Comparison of ENCODE assay signal across 14 cellular contexts in genomic region chr2:191109888-191110287, GRCh38. TPM values are rescaled to one million over a fixed set of nuclear protein-coding genes. Genes with fewer than 3 reads are reported as not detected.
A peak's percentile ranks its signal among the peaks of the same experiment; 100 is the strongest.
DNase-seq lines count a peak whose midpoint lies in the region; ATAC-seq and TF ChIP-seq lines count a peak whose summit lies in the region.
"Had no signal": no experiment of that assay in that cellular context is flagged by ENCODE, and none has a peak within 500 bp of the region (broad histone marks: within the 10 kb centered on the region; RNA-seq: fewer than 3 reads in every experiment).

No MANE protein-coding gene starts in this region.

- no peak overlapping the region for H3K4me3 ChIP-seq in mammary epithelial cell (replicated peaks in 1 of 3; ENCODE audit: insufficient read depth in 1 of 3, low read depth in 2 of 3, low read length in 3 of 3)
- H3K4me3 ChIP-seq: pancreas had no signal

- WGBS in mammary epithelial cell (ENCODE audit: low coverage, missing lambda C conversion rate), result 100% methylated on average over 2 of the region's 2 CpGs

- H3K4me2 ChIP-seq in mammary epithelial cell (ENCODE audit: insufficient read depth, low read depth, low read length), result no peak overlapping the region

- no peak for TF ChIP-seq CTCF in mammary epithelial cell (conservative IDR thresholded peaks at IDR 0.05 in 1 of 2, IDR thresholded peaks at IDR 0.05 in 1 of 2; ENCODE audit: extremely low read depth in 1 of 2, insufficient read depth in 1 of 2, low read depth in 1 of 2, low read length in 2 of 2)

- peaks cover 56% of the 10 kb centered on the region for H3K4me1 Mint-ChIP-seq in activated CD4-positive, alpha-beta T cell treated with anti-CD3 and anti-CD28 coated beads, Interleukin-2, amount 10 ng/mL, durations not matched to agents 24 days and 14 days
- H3K4me1 Mint-ChIP-seq in activated T-helper 2 cell treated with anti-CD3 and anti-CD28 coated beads, Interferon-gamma antibody, Interleukin-2, Interleukin-4, amounts not matched to agents 10 μg/mL and 5 μg/mL and 100 μg/mL, durations not matched to agents 14 hours and 24 hours and 36 hours (ENCODE audit: low read depth), result peaks cover 69% of the 10 kb centered on the region

- no peak for DNase-seq in activated CD4-positive, alpha-beta T cell treated with anti-CD3 and anti-CD28 coated beads, Interleukin-2, amount 10 ng/mL, durations not matched to agents 24 days and 14 days
- DNase-seq in activated CD4-positive, alpha-beta T cell treated with anti-CD3 and anti-CD28 coated beads, Interleukin-2, amount 50 U/mL, for 1 hour, result no peak
- DNase-seq in activated T-helper 2 cell treated with anti-CD3 and anti-CD28 coated beads, Interferon-gamma antibody, Interleukin-2, Interleukin-4, amounts not matched to agents 10 μg/mL and 5 μg/mL and 100 μg/mL, durations not matched to agents 14 hours and 24 hours and 36 hours (ENCODE audit: low spot score), result no peak
- peak in 2 of 3 experiments; percentile 28 to 49 for DNase-seq in stimulated activated CD4-positive, alpha-beta T cell treated with anti-CD3 and anti-CD28 coated beads, TNF-alpha, amount 100 ng/mL, for 24 hours (ENCODE audit: low read depth in 3 of 3)
- DNase-seq in NCI-H748 (lab: John Stamatoyannopoulos, UW; ENCODE audit: unreplicated experiment), result no peak
- no peak for DNase-seq in mammary epithelial cell
- DNase-seq: activated CD8-positive, alpha-beta memory T cell treated with anti-CD3 and anti-CD28 coated beads, Interleukin-2, amount 10 ng/mL, durations not matched to agents 7 days and 5 days; cortex of kidney; left cardiac atrium; NCI-H1048; NK-92 treated with Interleukin-12 subunit alpha and Interleukin-12 subunit beta, amount 100 ng/mL, for 24 hours; pancreas had no signal

- no peaks in the 10 kb centered on the region for H3K9me3 ChIP-seq in mammary epithelial cell (replicated peaks; ENCODE audit: insufficient read depth, low read length)
- H3K9me3 ChIP-seq: pancreas had no signal

- H3K27ac ChIP-seq in mammary epithelial cell (ENCODE audit: insufficient read depth, low read depth, low read length), result no peak overlapping the region
- H3K27ac ChIP-seq: pancreas had no signal

- in situ Hi-C loops in mammary epithelial cell (cut with MboI; ENCODE audit: low sequenced_read_pairs in 2 of 2), result no loop called here

- BruUV-seq in mammary epithelial cell (replicated peaks; lab: Mats Ljungman, UMichigan), result no TSS peak

- intact Hi-C loops in activated CD4-positive, alpha-beta T cell treated with anti-CD3 and anti-CD28 coated beads, Interleukin-2, amount 10 ng/mL, durations not matched to agents 24 days and 14 days (cut with micrococcal nuclease), result loop anchor here (2.0 to 10.0 kb wide), 2 partner anchors 17 to 435 kb away; no protein-coding TSS in a partner anchor
- intact Hi-C loops in activated T-helper 2 cell treated with anti-CD3 and anti-CD28 coated beads, Interferon-gamma antibody, Interleukin-2, Interleukin-4, amounts not matched to agents 10 μg/mL and 5 μg/mL and 100 μg/mL, durations not matched to agents 14 hours and 24 hours and 36 hours (cut with micrococcal nuclease), result loop anchor here (5.0 kb wide), 2 partner anchors 228 to 268 kb away; partner anchors contain the start of gene GLS
- intact Hi-C loops in mammary epithelial cell (cut with micrococcal nuclease), result no loop called here

- H3K9me3 Mint-ChIP-seq in activated CD4-positive, alpha-beta T cell treated with anti-CD3 and anti-CD28 coated beads, Interleukin-2, amount 10 ng/mL, durations not matched to agents 24 days and 14 days, result peaks cover 3% of the 10 kb centered on the region
- no peaks in the 10 kb centered on the region for H3K9me3 Mint-ChIP-seq in activated T-helper 2 cell treated with anti-CD3 and anti-CD28 coated beads, Interferon-gamma antibody, Interleukin-2, Interleukin-4, amounts not matched to agents 10 μg/mL and 5 μg/mL and 100 μg/mL, durations not matched to agents 14 hours and 24 hours and 36 hours

- H3K9ac ChIP-seq in mammary epithelial cell (ENCODE audit: insufficient read depth, low read length), result no peak overlapping the region

- peak overlapping the region; percentile 40 for H3K4me3 Mint-ChIP-seq in activated CD4-positive, alpha-beta T cell treated with anti-CD3 and anti-CD28 coated beads, Interleukin-2, amount 10 ng/mL, durations not matched to agents 24 days and 14 days
- H3K4me3 Mint-ChIP-seq in activated T-helper 2 cell treated with anti-CD3 and anti-CD28 coated beads, Interferon-gamma antibody, Interleukin-2, Interleukin-4, amounts not matched to agents 10 μg/mL and 5 μg/mL and 100 μg/mL, durations not matched to agents 14 hours and 24 hours and 36 hours (ENCODE audit: low read depth), result peak overlapping the region; percentile 9
- H3K4me3 Mint-ChIP-seq: activated CD8-positive, alpha-beta memory T cell treated with anti-CD3 and anti-CD28 coated beads, Interleukin-2, amount 10 ng/mL, durations not matched to agents 7 days and 5 days had no signal

- peak overlapping the region; percentile 85 for H3K27ac Mint-ChIP-seq in activated CD4-positive, alpha-beta T cell treated with anti-CD3 and anti-CD28 coated beads, Interleukin-2, amount 10 ng/mL, durations not matched to agents 24 days and 14 days
- peak overlapping the region; percentile 76 for H3K27ac Mint-ChIP-seq in activated T-helper 2 cell treated with anti-CD3 and anti-CD28 coated beads, Interferon-gamma antibody, Interleukin-2, Interleukin-4, amounts not matched to agents 10 μg/mL and 5 μg/mL and 100 μg/mL, durations not matched to agents 14 hours and 24 hours and 36 hours
- H3K27ac Mint-ChIP-seq: activated CD8-positive, alpha-beta memory T cell treated with anti-CD3 and anti-CD28 coated beads, Interleukin-2, amount 10 ng/mL, durations not matched to agents 7 days and 5 days had no signal

- peaks cover 57% of the 10 kb centered on the region for H3K36me3 Mint-ChIP-seq in activated CD4-positive, alpha-beta T cell treated with anti-CD3 and anti-CD28 coated beads, Interleukin-2, amount 10 ng/mL, durations not matched to agents 24 days and 14 days (ENCODE audit: low read depth)
- peaks cover 63% of the 10 kb centered on the region for H3K36me3 Mint-ChIP-seq in activated T-helper 2 cell treated with anti-CD3 and anti-CD28 coated beads, Interferon-gamma antibody, Interleukin-2, Interleukin-4, amounts not matched to agents 10 μg/mL and 5 μg/mL and 100 μg/mL, durations not matched to agents 14 hours and 24 hours and 36 hours (ENCODE audit: low read depth)

- H3K79me2 ChIP-seq in mammary epithelial cell (ENCODE audit: insufficient read depth, low read length), result no peaks in the 10 kb centered on the region

- H4K20me1 ChIP-seq in mammary epithelial cell (ENCODE audit: insufficient read depth, low read length), result no peaks in the 10 kb centered on the region

- H3K27me3 Mint-ChIP-seq in activated CD4-positive, alpha-beta T cell treated with anti-CD3 and anti-CD28 coated beads, Interleukin-2, amount 10 ng/mL, durations not matched to agents 24 days and 14 days, result no peaks in the 10 kb centered on the region
- H3K27me3 Mint-ChIP-seq in activated T-helper 2 cell treated with anti-CD3 and anti-CD28 coated beads, Interferon-gamma antibody, Interleukin-2, Interleukin-4, amounts not matched to agents 10 μg/mL and 5 μg/mL and 100 μg/mL, durations not matched to agents 14 hours and 24 hours and 36 hours (ENCODE audit: low read depth), result no peaks in the 10 kb centered on the region
- H3K27me3 Mint-ChIP-seq: activated CD8-positive, alpha-beta memory T cell treated with anti-CD3 and anti-CD28 coated beads, Interleukin-2, amount 10 ng/mL, durations not matched to agents 7 days and 5 days had no signal

- dilution Hi-C loops in mammary epithelial cell (cut with HindIII; ENCODE audit: low sequenced_read_pairs), result no loop called here

- no peaks in the 10 kb centered on the region for H3K36me3 ChIP-seq in mammary epithelial cell (ENCODE audit: insufficient read depth, low read length)
- H3K36me3 ChIP-seq: pancreas had no signal

- H3K27me3 ChIP-seq in mammary epithelial cell (ENCODE audit: insufficient read depth, low read length), result no peaks in the 10 kb centered on the region
- H3K27me3 ChIP-seq: pancreas had no signal

- no peak overlapping the region for H2AFZ ChIP-seq in mammary epithelial cell (ENCODE audit: low read depth, low read length)

- CTCF ChIA-PET in mammary epithelial cell (lab: Charles Lee; ENCODE audit: low non-redundant PET), result no interaction called here

- H3K4me1 ChIP-seq in mammary epithelial cell (ENCODE audit: insufficient read depth, low read length), result peaks cover 6% of the 10 kb centered on the region
- H3K4me1 ChIP-seq: pancreas had no signal

- ATAC-seq in HG02852 (IDR thresholded peaks at IDR 0.05; ENCODE audit: unreplicated experiment), result peak; percentile 49
- ATAC-seq in GM18873 (IDR thresholded peaks at IDR 0.05; ENCODE audit: low FRiP score, unreplicated experiment), result no peak
- ATAC-seq: activated CD8-positive, alpha-beta memory T cell treated with anti-CD3 and anti-CD28 coated beads, Interleukin-2, amount 10 ng/mL, durations not matched to agents 7 days and 5 days; left cardiac atrium; pancreas had no signal

RNA-seq across cellular contexts. Expression of gene STAT4, which starts 40.9 kb away (rescaled TPM):
- total RNA-seq in activated CD4-positive, alpha-beta T cell treated with anti-CD3 and anti-CD28 coated beads, Interleukin-2, amount 10 ng/mL, durations not matched to agents 24 days and 14 days, result 47.9 and 50.8 TPM in 2 replicates
- 92.2 and 96.9 TPM in 2 replicates for total RNA-seq in activated T-helper 2 cell treated with anti-CD3 and anti-CD28 coated beads, Interferon-gamma antibody, Interleukin-2, Interleukin-4, amounts not matched to agents 10 μg/mL and 5 μg/mL and 100 μg/mL, durations not matched to agents 14 hours and 24 hours and 36 hours
- total RNA-seq in mammary epithelial cell, result 1 to 10 TPM; 2.5 to 4.5 TPM
- polyA plus RNA-seq in mammary epithelial cell, result 1.6 TPM
- 38.2 TPM for polyA minus RNA-seq in mammary epithelial cell

Comparison
In these comparisons a context has a peak if more than half of its experiments do, and no peak if none do; other contexts are left out.
1. DNase-seq: peak in stimulated activated CD4-positive, alpha-beta T cell treated with anti-CD3 and anti-CD28 coated beads, TNF-alpha, amount 100 ng/mL, for 24 hours (2 of 3); none in activated CD4-positive, alpha-beta T cell treated with anti-CD3 and anti-CD28 coated beads, Interleukin-2, amount 10 ng/mL, durations not matched to agents 24 days and 14 days (single experiment), activated CD4-positive, alpha-beta T cell treated with anti-CD3 and anti-CD28 coated beads, Interleukin-2, amount 50 U/mL, for 1 hour (single experiment), activated T-helper 2 cell treated with anti-CD3 and anti-CD28 coated beads, Interferon-gamma antibody, Interleukin-2, Interleukin-4, amounts not matched to agents 10 μg/mL and 5 μg/mL and 100 μg/mL, durations not matched to agents 14 hours and 24 hours and 36 hours (single experiment), NCI-H748 (single experiment) and mammary epithelial cell (single experiment).